ENCODE assay signal across 1 cellular context in the genomic region with DNA sequence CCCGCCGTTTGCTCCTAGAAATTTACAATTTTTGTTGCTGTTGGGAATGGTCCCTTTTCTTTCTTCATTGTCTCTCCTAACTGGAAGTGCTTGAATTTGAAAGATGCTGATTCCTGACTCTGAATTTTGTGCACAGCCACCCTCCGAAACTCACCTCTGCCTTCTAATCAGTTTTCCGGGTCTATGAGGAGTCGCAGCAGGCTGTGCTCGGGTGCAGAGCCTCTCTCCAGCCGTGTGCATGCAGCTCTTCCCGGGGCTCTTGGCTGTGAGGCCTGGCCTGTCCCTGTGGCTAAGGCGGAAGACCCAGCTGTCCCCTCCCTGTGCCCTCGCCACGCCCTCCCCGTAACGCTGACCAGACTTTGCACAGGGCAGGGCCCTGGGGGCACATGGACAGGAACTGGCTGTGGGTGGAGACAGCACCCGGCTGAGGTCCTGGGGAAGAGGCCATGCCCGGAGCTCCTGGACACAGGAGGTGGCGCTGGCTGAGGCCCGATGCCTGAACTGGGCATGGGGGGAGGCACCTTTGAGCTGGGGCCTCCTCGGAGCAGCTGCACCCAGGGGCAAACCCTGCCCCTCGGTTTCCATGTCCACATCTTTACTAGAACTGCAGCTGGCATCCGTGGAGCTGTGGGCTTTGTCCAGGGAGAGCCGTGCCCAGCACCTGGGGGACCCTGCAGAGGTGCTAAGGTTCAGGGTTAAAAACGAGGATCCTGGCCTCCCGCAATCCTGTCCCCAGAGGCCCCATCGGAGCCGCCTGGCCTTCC.
TF ChIP-seq lines count a peak whose summit lies in the region.

No MANE protein-coding gene starts in this region.

TF ChIP-seq in HepG2, 621 proteins besides CTCF, POLR2A, EP300 and RAD21 (continued from another document and continues in another):
- TF ChIP-seq ATAD3A (CRISPR knock-in tag; IDR thresholded peaks at IDR 0.05): no peak
- TF ChIP-seq, protein P1, sequence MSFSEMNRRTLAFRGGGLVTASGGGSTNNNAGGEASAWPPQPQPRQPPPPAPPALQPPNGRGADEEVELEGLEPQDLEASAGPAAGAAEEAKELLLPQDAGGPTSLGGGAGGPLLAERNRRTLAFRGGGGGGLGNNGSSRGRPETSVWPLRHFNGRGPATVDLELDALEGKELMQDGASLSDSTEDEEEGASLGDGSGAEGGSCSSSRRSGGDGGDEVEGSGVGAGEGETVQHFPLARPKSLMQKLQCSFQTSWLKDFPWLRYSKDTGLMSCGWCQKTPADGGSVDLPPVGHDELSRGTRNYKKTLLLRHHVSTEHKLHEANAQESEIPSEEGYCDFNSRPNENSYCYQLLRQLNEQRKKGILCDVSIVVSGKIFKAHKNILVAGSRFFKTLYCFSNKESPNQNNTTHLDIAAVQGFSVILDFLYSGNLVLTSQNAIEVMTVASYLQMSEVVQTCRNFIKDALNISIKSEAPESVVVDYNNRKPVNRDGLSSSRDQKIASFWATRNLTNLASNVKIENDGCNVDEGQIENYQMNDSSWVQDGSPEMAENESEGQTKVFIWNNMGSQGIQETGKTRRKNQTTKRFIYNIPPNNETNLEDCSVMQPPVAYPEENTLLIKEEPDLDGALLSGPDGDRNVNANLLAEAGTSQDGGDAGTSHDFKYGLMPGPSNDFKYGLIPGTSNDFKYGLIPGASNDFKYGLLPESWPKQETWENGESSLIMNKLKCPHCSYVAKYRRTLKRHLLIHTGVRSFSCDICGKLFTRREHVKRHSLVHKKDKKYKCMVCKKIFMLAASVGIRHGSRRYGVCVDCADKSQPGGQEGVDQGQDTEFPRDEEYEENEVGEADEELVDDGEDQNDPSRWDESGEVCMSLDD (CRISPR knock-in tag; IDR thresholded peaks at IDR 0.05; ENCODE audit: borderline replicate concordance): no peak; the same call in 1 of the 2 replicates
- 0 out of 2 replicates have a peak, but pooled peaks have one; percentile 28 for TF ChIP-seq NFATC3 (CRISPR knock-in tag; IDR thresholded peaks at IDR 0.05)
- TF ChIP-seq MTA3 (CRISPR knock-in tag; IDR thresholded peaks at IDR 0.05): 0 out of 2 replicates have a peak, but pooled peaks have one; percentile 5
- TF ChIP-seq, protein P2, sequence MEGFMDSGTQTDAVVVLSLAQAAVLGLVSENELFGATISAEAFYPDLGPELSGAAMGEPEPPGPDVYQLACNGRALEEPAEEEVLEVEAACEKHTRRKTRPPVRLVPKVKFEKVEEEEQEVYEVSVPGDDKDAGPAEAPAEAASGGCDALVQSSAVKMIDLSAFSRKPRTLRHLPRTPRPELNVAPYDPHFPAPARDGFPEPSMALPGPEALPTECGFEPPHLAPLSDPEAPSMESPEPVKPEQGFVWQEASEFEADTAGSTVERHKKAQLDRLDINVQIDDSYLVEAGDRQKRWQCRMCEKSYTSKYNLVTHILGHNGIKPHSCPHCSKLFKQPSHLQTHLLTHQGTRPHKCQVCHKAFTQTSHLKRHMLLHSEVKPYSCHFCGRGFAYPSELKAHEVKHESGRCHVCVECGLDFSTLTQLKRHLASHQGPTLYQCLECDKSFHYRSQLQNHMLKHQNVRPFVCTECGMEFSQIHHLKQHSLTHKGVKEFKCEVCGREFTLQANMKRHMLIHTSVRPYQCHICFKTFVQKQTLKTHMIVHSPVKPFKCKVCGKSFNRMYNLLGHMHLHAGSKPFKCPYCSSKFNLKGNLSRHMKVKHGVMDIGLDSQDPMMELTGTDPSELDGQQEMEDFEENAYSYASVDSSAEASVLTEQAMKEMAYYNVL (CRISPR knock-in tag; IDR thresholded peaks at IDR 0.05; ENCODE audit: borderline replicate concordance): peak; percentile 60; the same call in 1 of the 2 replicates
- TF ChIP-seq SMYD3 (CRISPR knock-in tag; IDR thresholded peaks at IDR 0.05): peak; percentile 73; the same call in 1 of the 2 replicates
- TF ChIP-seq, protein P3, sequence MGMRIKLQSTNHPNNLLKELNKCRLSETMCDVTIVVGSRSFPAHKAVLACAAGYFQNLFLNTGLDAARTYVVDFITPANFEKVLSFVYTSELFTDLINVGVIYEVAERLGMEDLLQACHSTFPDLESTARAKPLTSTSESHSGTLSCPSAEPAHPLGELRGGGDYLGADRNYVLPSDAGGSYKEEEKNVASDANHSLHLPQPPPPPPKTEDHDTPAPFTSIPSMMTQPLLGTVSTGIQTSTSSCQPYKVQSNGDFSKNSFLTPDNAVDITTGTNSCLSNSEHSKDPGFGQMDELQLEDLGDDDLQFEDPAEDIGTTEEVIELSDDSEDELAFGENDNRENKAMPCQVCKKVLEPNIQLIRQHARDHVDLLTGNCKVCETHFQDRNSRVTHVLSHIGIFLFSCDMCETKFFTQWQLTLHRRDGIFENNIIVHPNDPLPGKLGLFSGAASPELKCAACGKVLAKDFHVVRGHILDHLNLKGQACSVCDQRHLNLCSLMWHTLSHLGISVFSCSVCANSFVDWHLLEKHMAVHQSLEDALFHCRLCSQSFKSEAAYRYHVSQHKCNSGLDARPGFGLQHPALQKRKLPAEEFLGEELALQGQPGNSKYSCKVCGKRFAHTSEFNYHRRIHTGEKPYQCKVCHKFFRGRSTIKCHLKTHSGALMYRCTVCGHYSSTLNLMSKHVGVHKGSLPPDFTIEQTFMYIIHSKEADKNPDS (CRISPR knock-in tag; IDR thresholded peaks at IDR 0.05): no peak
- TF ChIP-seq, protein P4, sequence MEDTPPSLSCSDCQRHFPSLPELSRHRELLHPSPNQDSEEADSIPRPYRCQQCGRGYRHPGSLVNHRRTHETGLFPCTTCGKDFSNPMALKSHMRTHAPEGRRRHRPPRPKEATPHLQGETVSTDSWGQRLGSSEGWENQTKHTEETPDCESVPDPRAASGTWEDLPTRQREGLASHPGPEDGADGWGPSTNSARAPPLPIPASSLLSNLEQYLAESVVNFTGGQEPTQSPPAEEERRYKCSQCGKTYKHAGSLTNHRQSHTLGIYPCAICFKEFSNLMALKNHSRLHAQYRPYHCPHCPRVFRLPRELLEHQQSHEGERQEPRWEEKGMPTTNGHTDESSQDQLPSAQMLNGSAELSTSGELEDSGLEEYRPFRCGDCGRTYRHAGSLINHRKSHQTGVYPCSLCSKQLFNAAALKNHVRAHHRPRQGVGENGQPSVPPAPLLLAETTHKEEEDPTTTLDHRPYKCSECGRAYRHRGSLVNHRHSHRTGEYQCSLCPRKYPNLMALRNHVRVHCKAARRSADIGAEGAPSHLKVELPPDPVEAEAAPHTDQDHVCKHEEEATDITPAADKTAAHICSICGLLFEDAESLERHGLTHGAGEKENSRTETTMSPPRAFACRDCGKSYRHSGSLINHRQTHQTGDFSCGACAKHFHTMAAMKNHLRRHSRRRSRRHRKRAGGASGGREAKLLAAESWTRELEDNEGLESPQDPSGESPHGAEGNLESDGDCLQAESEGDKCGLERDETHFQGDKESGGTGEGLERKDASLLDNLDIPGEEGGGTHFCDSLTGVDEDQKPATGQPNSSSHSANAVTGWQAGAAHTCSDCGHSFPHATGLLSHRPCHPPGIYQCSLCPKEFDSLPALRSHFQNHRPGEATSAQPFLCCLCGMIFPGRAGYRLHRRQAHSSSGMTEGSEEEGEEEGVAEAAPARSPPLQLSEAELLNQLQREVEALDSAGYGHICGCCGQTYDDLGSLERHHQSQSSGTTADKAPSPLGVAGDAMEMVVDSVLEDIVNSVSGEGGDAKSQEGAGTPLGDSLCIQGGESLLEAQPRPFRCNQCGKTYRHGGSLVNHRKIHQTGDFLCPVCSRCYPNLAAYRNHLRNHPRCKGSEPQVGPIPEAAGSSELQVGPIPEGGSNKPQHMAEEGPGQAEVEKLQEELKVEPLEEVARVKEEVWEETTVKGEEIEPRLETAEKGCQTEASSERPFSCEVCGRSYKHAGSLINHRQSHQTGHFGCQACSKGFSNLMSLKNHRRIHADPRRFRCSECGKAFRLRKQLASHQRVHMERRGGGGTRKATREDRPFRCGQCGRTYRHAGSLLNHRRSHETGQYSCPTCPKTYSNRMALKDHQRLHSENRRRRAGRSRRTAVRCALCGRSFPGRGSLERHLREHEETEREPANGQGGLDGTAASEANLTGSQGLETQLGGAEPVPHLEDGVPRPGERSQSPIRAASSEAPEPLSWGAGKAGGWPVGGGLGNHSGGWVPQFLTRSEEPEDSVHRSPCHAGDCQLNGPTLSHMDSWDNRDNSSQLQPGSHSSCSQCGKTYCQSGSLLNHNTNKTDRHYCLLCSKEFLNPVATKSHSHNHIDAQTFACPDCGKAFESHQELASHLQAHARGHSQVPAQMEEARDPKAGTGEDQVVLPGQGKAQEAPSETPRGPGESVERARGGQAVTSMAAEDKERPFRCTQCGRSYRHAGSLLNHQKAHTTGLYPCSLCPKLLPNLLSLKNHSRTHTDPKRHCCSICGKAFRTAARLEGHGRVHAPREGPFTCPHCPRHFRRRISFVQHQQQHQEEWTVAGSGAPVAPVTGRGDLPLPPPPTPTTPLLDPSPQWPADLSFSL (CRISPR knock-in tag; IDR thresholded peaks at IDR 0.05): no peak; the same call in 1 of the 2 replicates
- TF ChIP-seq YEATS4 (CRISPR knock-in tag; IDR thresholded peaks at IDR 0.05; ENCODE audit: borderline replicate concordance): peak; percentile 80
- TF ChIP-seq SRSF4 (IDR thresholded peaks at IDR 0.05; ENCODE audit: low read depth, low read length, poor library complexity, severe bottlenecking): no peak
- TF ChIP-seq SMAD9 (CRISPR knock-in tag; IDR thresholded peaks at IDR 0.05): no peak; the same call in 1 of the 2 replicates
- TF ChIP-seq MAFF (IDR thresholded peaks at IDR 0.05; ENCODE audit: low read depth, low read length): no peak
- TF ChIP-seq FLYWCH1 (CRISPR knock-in tag; IDR thresholded peaks at IDR 0.05): no peak
- TF ChIP-seq NKX3-1 (CRISPR knock-in tag; IDR thresholded peaks at IDR 0.05): peak; percentile 14; the same call in 1 of the 2 replicates
- no peak for TF ChIP-seq CHCHD3 (CRISPR knock-in tag; IDR thresholded peaks at IDR 0.05)
- TF ChIP-seq ZBTB20 (CRISPR knock-in tag; IDR thresholded peaks at IDR 0.05; ENCODE audit: borderline replicate concordance, low read depth): no peak
- TF ChIP-seq, protein P5, sequence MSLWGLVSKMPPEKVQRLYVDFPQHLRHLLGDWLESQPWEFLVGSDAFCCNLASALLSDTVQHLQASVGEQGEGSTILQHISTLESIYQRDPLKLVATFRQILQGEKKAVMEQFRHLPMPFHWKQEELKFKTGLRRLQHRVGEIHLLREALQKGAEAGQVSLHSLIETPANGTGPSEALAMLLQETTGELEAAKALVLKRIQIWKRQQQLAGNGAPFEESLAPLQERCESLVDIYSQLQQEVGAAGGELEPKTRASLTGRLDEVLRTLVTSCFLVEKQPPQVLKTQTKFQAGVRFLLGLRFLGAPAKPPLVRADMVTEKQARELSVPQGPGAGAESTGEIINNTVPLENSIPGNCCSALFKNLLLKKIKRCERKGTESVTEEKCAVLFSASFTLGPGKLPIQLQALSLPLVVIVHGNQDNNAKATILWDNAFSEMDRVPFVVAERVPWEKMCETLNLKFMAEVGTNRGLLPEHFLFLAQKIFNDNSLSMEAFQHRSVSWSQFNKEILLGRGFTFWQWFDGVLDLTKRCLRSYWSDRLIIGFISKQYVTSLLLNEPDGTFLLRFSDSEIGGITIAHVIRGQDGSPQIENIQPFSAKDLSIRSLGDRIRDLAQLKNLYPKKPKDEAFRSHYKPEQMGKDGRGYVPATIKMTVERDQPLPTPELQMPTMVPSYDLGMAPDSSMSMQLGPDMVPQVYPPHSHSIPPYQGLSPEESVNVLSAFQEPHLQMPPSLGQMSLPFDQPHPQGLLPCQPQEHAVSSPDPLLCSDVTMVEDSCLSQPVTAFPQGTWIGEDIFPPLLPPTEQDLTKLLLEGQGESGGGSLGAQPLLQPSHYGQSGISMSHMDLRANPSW (CRISPR knock-in tag; IDR thresholded peaks at IDR 0.05; ENCODE audit: borderline replicate concordance): 0 out of 2 replicates have a peak, but pooled peaks have one; percentile 85
- TF ChIP-seq MYNN (CRISPR knock-in tag; IDR thresholded peaks at IDR 0.05; ENCODE audit: low read depth): 0 out of 2 replicates have a peak, but pooled peaks have one; percentile 29
- peak; percentile 69; the same call in 1 of the 2 replicates for TF ChIP-seq ZNF792 (CRISPR knock-in tag; IDR thresholded peaks at IDR 0.05)
- TF ChIP-seq ZNF256 (CRISPR knock-in tag; conservative IDR thresholded peaks at IDR 0.05): no peak
- peak; percentile 72 for TF ChIP-seq BCL6 (CRISPR knock-in tag; IDR thresholded peaks at IDR 0.05)
- TF ChIP-seq, protein P6, sequence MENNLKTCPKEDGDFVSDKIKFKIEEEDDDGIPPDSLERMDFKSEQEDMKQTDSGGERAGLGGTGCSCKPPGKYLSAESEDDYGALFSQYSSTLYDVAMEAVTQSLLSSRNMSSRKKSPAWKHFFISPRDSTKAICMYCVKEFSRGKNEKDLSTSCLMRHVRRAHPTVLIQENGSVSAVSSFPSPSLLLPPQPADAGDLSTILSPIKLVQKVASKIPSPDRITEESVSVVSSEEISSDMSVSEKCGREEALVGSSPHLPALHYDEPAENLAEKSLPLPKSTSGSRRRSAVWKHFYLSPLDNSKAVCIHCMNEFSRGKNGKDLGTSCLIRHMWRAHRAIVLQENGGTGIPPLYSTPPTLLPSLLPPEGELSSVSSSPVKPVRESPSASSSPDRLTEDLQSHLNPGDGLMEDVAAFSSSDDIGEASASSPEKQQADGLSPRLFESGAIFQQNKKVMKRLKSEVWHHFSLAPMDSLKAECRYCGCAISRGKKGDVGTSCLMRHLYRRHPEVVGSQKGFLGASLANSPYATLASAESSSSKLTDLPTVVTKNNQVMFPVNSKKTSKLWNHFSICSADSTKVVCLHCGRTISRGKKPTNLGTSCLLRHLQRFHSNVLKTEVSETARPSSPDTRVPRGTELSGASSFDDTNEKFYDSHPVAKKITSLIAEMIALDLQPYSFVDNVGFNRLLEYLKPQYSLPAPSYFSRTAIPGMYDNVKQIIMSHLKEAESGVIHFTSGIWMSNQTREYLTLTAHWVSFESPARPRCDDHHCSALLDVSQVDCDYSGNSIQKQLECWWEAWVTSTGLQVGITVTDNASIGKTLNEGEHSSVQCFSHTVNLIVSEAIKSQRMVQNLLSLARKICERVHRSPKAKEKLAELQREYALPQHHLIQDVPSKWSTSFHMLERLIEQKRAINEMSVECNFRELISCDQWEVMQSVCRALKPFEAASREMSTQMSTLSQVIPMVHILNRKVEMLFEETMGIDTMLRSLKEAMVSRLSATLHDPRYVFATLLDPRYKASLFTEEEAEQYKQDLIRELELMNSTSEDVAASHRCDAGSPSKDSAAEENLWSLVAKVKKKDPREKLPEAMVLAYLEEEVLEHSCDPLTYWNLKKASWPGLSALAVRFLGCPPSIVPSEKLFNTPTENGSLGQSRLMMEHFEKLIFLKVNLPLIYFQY (CRISPR knock-in tag; IDR thresholded peaks at IDR 0.05; ENCODE audit: borderline replicate concordance): peak; percentile 71
- TF ChIP-seq, protein P7, sequence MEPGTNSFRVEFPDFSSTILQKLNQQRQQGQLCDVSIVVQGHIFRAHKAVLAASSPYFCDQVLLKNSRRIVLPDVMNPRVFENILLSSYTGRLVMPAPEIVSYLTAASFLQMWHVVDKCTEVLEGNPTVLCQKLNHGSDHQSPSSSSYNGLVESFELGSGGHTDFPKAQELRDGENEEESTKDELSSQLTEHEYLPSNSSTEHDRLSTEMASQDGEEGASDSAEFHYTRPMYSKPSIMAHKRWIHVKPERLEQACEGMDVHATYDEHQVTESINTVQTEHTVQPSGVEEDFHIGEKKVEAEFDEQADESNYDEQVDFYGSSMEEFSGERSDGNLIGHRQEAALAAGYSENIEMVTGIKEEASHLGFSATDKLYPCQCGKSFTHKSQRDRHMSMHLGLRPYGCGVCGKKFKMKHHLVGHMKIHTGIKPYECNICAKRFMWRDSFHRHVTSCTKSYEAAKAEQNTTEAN (CRISPR knock-in tag; conservative IDR thresholded peaks at IDR 0.05): no peak; the same call in 1 of the 2 replicates
- TF ChIP-seq ZNF547 (CRISPR knock-in tag; IDR thresholded peaks at IDR 0.05): peak; percentile 90
- TF ChIP-seq ZSCAN31 (CRISPR knock-in tag; IDR thresholded peaks at IDR 0.05; ENCODE audit: low read depth): peak; percentile 80
- no peak for TF ChIP-seq ZMYM2 (CRISPR knock-in tag; IDR thresholded peaks at IDR 0.05)
- TF ChIP-seq ZNF510 (CRISPR knock-in tag; IDR thresholded peaks at IDR 0.05; ENCODE audit: low read depth): peak; percentile 93
- no peak for TF ChIP-seq HHEX (CRISPR knock-in tag; IDR thresholded peaks at IDR 0.05)
- peak; percentile 67; the same call in 1 of the 2 replicates for TF ChIP-seq PPARG (CRISPR knock-in tag; conservative IDR thresholded peaks at IDR 0.05)
- no peak for TF ChIP-seq ZNF850 (CRISPR knock-in tag; conservative IDR thresholded peaks at IDR 0.05)
